Comparison of ENCODE assay signal across 8 cellular contexts in genomic region chr11:94134651-94135512, GRCh38. TPM values are rescaled to one million over a fixed set of nuclear protein-coding genes. Genes with fewer than 3 reads are reported as not detected.
DNase-seq lines count a peak whose midpoint lies in the region; ATAC-seq and TF ChIP-seq lines count a peak whose summit lies in the region.

No MANE protein-coding gene starts in this region.

- peaks cover 44% of the 10 kb centered on the region for H3K4me1 Mint-ChIP-seq in CD14-positive monocyte

- H3K9ac ChIP-seq in PC-3 (ENCODE audit: low read length) (peak overlapping the region; percentile 24), muscle layer of colon (ENCODE audit: low read length) (no peak overlapping the region)

- H3K4me1 ChIP-seq in PC-3 (ENCODE audit: insufficient read depth, low read length) (peaks cover 77% of the 10 kb centered on the region), muscle layer of colon (ENCODE audit: insufficient read depth, low read length) (peaks cover 40% of the 10 kb centered on the region), urinary bladder (ENCODE audit: insufficient read depth) (peaks cover 3% of the 10 kb centered on the region)

- ATAC-seq in GM21576 (IDR thresholded peaks at IDR 0.05; ENCODE audit: unreplicated experiment): peak; percentile 62
- ATAC-seq in PC-3: peak; percentile 71
- ATAC-seq in HG02840 (IDR thresholded peaks at IDR 0.05; ENCODE audit: low FRiP score, unreplicated experiment): no peak

- peak overlapping the region in 1 of 2 donors; percentile 68 for H3K4me3 Mint-ChIP-seq in CD14-positive monocyte

- H3K27ac Mint-ChIP-seq in CD14-positive monocyte: peak overlapping the region; percentile 61 to 91 (median 82)

- peak overlapping the region; percentile 69 for H3K27ac ChIP-seq in PC-3 (ENCODE audit: low read length)
- peak overlapping the region; percentile 57 for H3K27ac ChIP-seq in muscle layer of colon (ENCODE audit: low read depth, low read length)
- H3K27ac ChIP-seq in urinary bladder (ENCODE audit: low read depth): peak overlapping the region; percentile 42

- DNase-seq in CD14-positive monocyte (ENCODE audit: low spot score) (peak; percentile 59), PC-3 (peak; percentile 90), dedifferentiated amniotic fluid mesenchymal stem cell (ENCODE audit: extremely low spot score) (peak; percentile 88), NCI-H2196 treated with DMSO at 0.1 percent for 48 hours (lab: John Stamatoyannopoulos, UW; ENCODE audit: unreplicated experiment) (no peak)

- H4K20me1 ChIP-seq in PC-3 (ENCODE audit: low read length): peaks cover 57% of the 10 kb centered on the region

- H3F3A ChIP-seq in PC-3 (ENCODE audit: low read length, unreplicated experiment): peaks cover 8% of the 10 kb centered on the region

- peak overlapping the region; percentile 72 for H3K4me2 ChIP-seq in PC-3 (ENCODE audit: low read length)

- peaks cover 8 to 18% of the 10 kb centered on the region in 2 donors for H3K36me3 Mint-ChIP-seq in CD14-positive monocyte

- H3K27me3 ChIP-seq in PC-3 (ENCODE audit: low read length): no peaks in the 10 kb centered on the region
- H3K27me3 ChIP-seq in muscle layer of colon (ENCODE audit: control insufficient read depth in 1 of 2, insufficient read depth in 2 of 2, low read length in 2 of 2): no peaks in the 10 kb centered on the region

- POLR2A ChIA-PET in PC-3 (lab: Charles Lee; ENCODE audit: unreplicated experiment): no interaction called here

- 40% methylated on average over 10 of the region's 10 CpGs for WGBS in urinary bladder

- no peaks in the 10 kb centered on the region for H3K9me2 ChIP-seq in PC-3 (replicated peaks; ENCODE audit: low read length)

- peaks cover 93% of the 10 kb centered on the region for H3K79me2 ChIP-seq in PC-3 (ENCODE audit: low read length)

- CTCF ChIA-PET in PC-3 (lab: Charles Lee): interaction anchor here (0.6 to 0.8 kb wide), 2 partner anchors 31 to 239 kb away, joined by 3 read pairs; no protein-coding TSS in a partner anchor

- peaks cover 2 to 16% (median 6%) of the 10 kb centered on the region in 7 donors for H3K9me3 Mint-ChIP-seq in CD14-positive monocyte

- no peak overlapping the region for H2AFZ ChIP-seq in PC-3 (ENCODE audit: low read length)

- no peaks in the 10 kb centered on the region for H3K27me3 Mint-ChIP-seq in CD14-positive monocyte (ENCODE audit: low read depth in 3 of 3)

- BruUV-seq in PC-3 (replicated peaks; lab: Mats Ljungman, UMichigan): no TSS peak

- H3K9me3 ChIP-seq in PC-3 (ENCODE audit: low read length): no peaks in the 10 kb centered on the region
- no peaks in the 10 kb centered on the region for H3K9me3 ChIP-seq in muscle layer of colon (ENCODE audit: low read length)

- H3K36me3 ChIP-seq in PC-3 (ENCODE audit: low read depth, low read length) (no peaks in the 10 kb centered on the region), muscle layer of colon (ENCODE audit: insufficient read depth, low read length) (no peaks in the 10 kb centered on the region), urinary bladder (ENCODE audit: insufficient read depth) (no peaks in the 10 kb centered on the region)

- TF ChIP-seq CTCF in CD14-positive monocyte (IDR thresholded peaks at IDR 0.05) (no peak), PC-3 (conservative IDR thresholded peaks at IDR 0.05; ENCODE audit: low read depth, low read length) (no peak)

- intact Hi-C loops in CD14-positive monocyte (cut with micrococcal nuclease) (no loop called here), PC-3 (cut with micrococcal nuclease) (loop anchor here (1.0 to 5.0 kb wide), 2 partner anchors 35 to 198 kb away; no protein-coding TSS in a partner anchor)

- peak overlapping the region; percentile 14 for H3K4me3 ChIP-seq in PC-3 (ENCODE audit: low read length)
- H3K4me3 ChIP-seq in muscle layer of colon (ENCODE audit: low read depth in 1 of 2, low read length in 2 of 2): no peak overlapping the region
- no peak overlapping the region for H3K4me3 ChIP-seq in urinary bladder (ENCODE audit: low read depth, low read length)

RNA-seq across cellular contexts. Expression of gene PANX1, which starts 6.2 kb away (rescaled TPM):
- polyA plus RNA-seq in CD14-positive monocyte (10 to 100 TPM; 12.7 to 15.7 TPM), urinary bladder (13.2 TPM)
- total RNA-seq in PC-3 (2014; rRNA removed) (62.9 and 67.7 TPM in 2 replicates), urinary bladder (30.7 TPM)
